Comparison of ENCODE assay signal across 8 cellular contexts in genomic region chr3:4978966-4979400, GRCh38. TPM values are rescaled to one million over a fixed set of nuclear protein-coding genes. Genes with fewer than 3 reads are reported as not detected.
A peak's percentile ranks its signal among the peaks of the same experiment; 100 is the strongest.
DNase-seq lines count a peak whose midpoint lies in the region; ATAC-seq and TF ChIP-seq lines count a peak whose summit lies in the region.

No MANE protein-coding gene starts in this region.

- H2BK12ac ChIP-seq in mesenchymal stem cell (ENCODE audit: low read length in 2 of 2), result no peak overlapping the region

- H3K36me3 Mint-ChIP-seq in activated CD8-positive, alpha-beta T cell treated with anti-CD3 and anti-CD28 coated beads for 36 hours (ENCODE audit: low read depth), result peaks cover 47% of the 10 kb centered on the region

- no peaks in the 10 kb centered on the region for H3K9me3 ChIP-seq in mesenchymal stem cell (ENCODE audit: control insufficient read depth, low read length)

- WGBS in mesenchymal stem cell, result 0% methylated on average over 12 of the region's 27 CpGs

- peak overlapping the region; percentile 82 for H3K4me2 ChIP-seq in mesenchymal stem cell (ENCODE audit: low read length, poor library complexity, severe bottlenecking)

- no peaks in the 10 kb centered on the region for H3K27me3 ChIP-seq in mesenchymal stem cell (ENCODE audit: control insufficient read depth in 1 of 2, insufficient read depth in 1 of 2, low read length in 2 of 2)

- no peak overlapping the region for H3K14ac ChIP-seq in mesenchymal stem cell (ENCODE audit: low read length in 2 of 2)

- H3K4me3 Mint-ChIP-seq in activated CD8-positive, alpha-beta T cell treated with anti-CD3 and anti-CD28 coated beads for 36 hours, result peak overlapping the region; percentile 92

- no peak overlapping the region for H3K4ac ChIP-seq in mesenchymal stem cell (ENCODE audit: low read depth in 1 of 2, low read length in 2 of 2)

- peak overlapping the region; percentile 41 to 79 for H3K4me3 ChIP-seq in mesenchymal stem cell (ENCODE audit: insufficient read depth in 1 of 2, low read depth in 1 of 2, low read length in 2 of 2)

- no peak for TF ChIP-seq CTCF in activated CD8-positive, alpha-beta T cell treated with anti-CD3 and anti-CD28 coated beads for 36 hours (IDR thresholded peaks at IDR 0.05)

- peak overlapping the region; percentile 96 for H3K27ac Mint-ChIP-seq in activated CD8-positive, alpha-beta T cell treated with anti-CD3 and anti-CD28 coated beads for 36 hours

- no peak overlapping the region for H2BK15ac ChIP-seq in mesenchymal stem cell (ENCODE audit: low read depth, poor library complexity, severe bottlenecking)

- H4K8ac ChIP-seq in mesenchymal stem cell (ENCODE audit: low read length), result peak overlapping the region; percentile 48

- CTCF ChIA-PET in activated CD8-positive, alpha-beta T cell treated with anti-CD3 and anti-CD28 coated beads for 36 hours (lab: Charles Lee), result interaction anchor here (0.9 to 12.3 kb wide), 19 partner anchors 8 to 268 kb away, joined by 3 to 148 read pairs (median 7); no protein-coding TSS in a partner anchor

- H2AFZ ChIP-seq in mesenchymal stem cell (ENCODE audit: low read depth, low read length), result no peak overlapping the region

- H3K27me3 Mint-ChIP-seq in activated CD8-positive, alpha-beta T cell treated with anti-CD3 and anti-CD28 coated beads for 36 hours, result no peaks in the 10 kb centered on the region

- peaks cover 38% of the 10 kb centered on the region for H3K4me1 Mint-ChIP-seq in activated CD8-positive, alpha-beta T cell treated with anti-CD3 and anti-CD28 coated beads for 36 hours (ENCODE audit: low read depth)

- peak overlapping the region; percentile 88 for H3K27ac ChIP-seq in mesenchymal stem cell (ENCODE audit: low read length, poor library complexity, severe bottlenecking)

- no peak overlapping the region for H2AK5ac ChIP-seq in mesenchymal stem cell (ENCODE audit: low read length, severe bottlenecking)

- H3K79me1 ChIP-seq in mesenchymal stem cell (replicated peaks; ENCODE audit: low read length, poor library complexity, severe bottlenecking), result peaks cover 4% of the 10 kb centered on the region

- peak overlapping the region; percentile 97 for H2BK5ac ChIP-seq in mesenchymal stem cell (ENCODE audit: low read depth, low read length, poor library complexity, severe bottlenecking)

- H2BK120ac ChIP-seq in mesenchymal stem cell (ENCODE audit: low read depth, low read length), result peak overlapping the region; percentile 99

- intact Hi-C loops in activated CD8-positive, alpha-beta T cell treated with anti-CD3 and anti-CD28 coated beads for 36 hours (cut with micrococcal nuclease), result loop anchor here (5.0 kb wide), 3 partner anchors 52 to 242 kb away; no protein-coding TSS in a partner anchor

- peaks cover 22% of the 10 kb centered on the region for H3K4me1 ChIP-seq in mesenchymal stem cell (ENCODE audit: control insufficient read depth, insufficient read depth, low read depth, low read length)

- H3K36me3 ChIP-seq in mesenchymal stem cell (ENCODE audit: control insufficient read depth in 1 of 2, insufficient read depth in 2 of 2, low read depth in 1 of 2, low read length in 2 of 2), result peaks cover 17 to 25% of the 10 kb centered on the region in 2 experiments

- peak; percentile 89 for DNase-seq in Ammon's horn (ENCODE audit: low spot score)
- peak; percentile 88 for DNase-seq in NCI-H82 (lab: John Stamatoyannopoulos, UW)
- DNase-seq in activated CD8-positive, alpha-beta T cell treated with anti-CD3 and anti-CD28 coated beads for 36 hours, result peak; percentile 99
- DNase-seq in effector CD8-positive, alpha-beta T cell (lab: John Stamatoyannopoulos, UW), result peak; percentile 34
- DNase-seq in mesenchymal stem cell, result peak; percentile 99
- peak; percentile 69 for DNase-seq in stimulated activated CD8-positive, alpha-beta memory T cell treated with anti-CD3 and anti-CD28 coated beads, Interleukin-15, amount 100 ng/mL, for 24 hours (ENCODE audit: low read depth)

- H3K18ac ChIP-seq in mesenchymal stem cell (ENCODE audit: low read depth in 1 of 2, low read length in 2 of 2), result peak overlapping the region in 1 of 2 experiments; percentile 57

- H4K91ac ChIP-seq in mesenchymal stem cell (ENCODE audit: low read length), result no peak overlapping the region

- H3K9me3 Mint-ChIP-seq in activated CD8-positive, alpha-beta T cell treated with anti-CD3 and anti-CD28 coated beads for 36 hours, result no peaks in the 10 kb centered on the region

- H3K9ac ChIP-seq in mesenchymal stem cell (ENCODE audit: low read length), result peak overlapping the region; percentile 96

- ATAC-seq in GM19025 (IDR thresholded peaks at IDR 0.05; ENCODE audit: low read depth, unreplicated experiment) (peak; percentile 28), HG03280 (IDR thresholded peaks at IDR 0.05; ENCODE audit: unreplicated experiment) (peak; percentile 44)
- ATAC-seq in activated CD8-positive, alpha-beta T cell treated with anti-CD3 and anti-CD28 coated beads for 36 hours, result peak; percentile 53

- POLR2A ChIA-PET in activated CD8-positive, alpha-beta T cell treated with anti-CD3 and anti-CD28 coated beads for 36 hours (lab: Charles Lee), result interaction anchor here (0.8 to 13.9 kb wide), 30 partner anchors 14 to 258 kb away, joined by 3 to 434 read pairs (median 6); no protein-coding TSS in a partner anchor

- no peak overlapping the region for H3K23ac ChIP-seq in mesenchymal stem cell (ENCODE audit: low read length in 2 of 2)

RNA-seq across cellular contexts. Expression of gene BHLHE40, which starts 0.3 kb away (rescaled TPM):
- 100 to 1,000 TPM; 456 to 470 TPM for total RNA-seq in activated CD8-positive, alpha-beta T cell treated with anti-CD3 and anti-CD28 coated beads for 36 hours
- 88.3 TPM for polyA plus RNA-seq in mesenchymal stem cell (2013, experiment 1 of 2)
- 79.7 TPM for polyA plus RNA-seq in mesenchymal stem cell (2013, experiment 2 of 2)

Comparison
In these comparisons a context has a peak if more than half of its experiments do, and no peak if none do; other contexts are left out.
1. Peak in every context shown above with its lines: DNase-seq, ATAC-seq, H3K4me3 ChIP-seq and H3K27ac ChIP-seq.
2. DNase-seq: peak in every context shown above with its lines; median percentile 99 in activated CD8-positive, alpha-beta T cell treated with anti-CD3 and anti-CD28 coated beads for 36 hours; 99 in mesenchymal stem cell; 89 in Ammon's horn; 88 in NCI-H82; 69 in stimulated activated CD8-positive, alpha-beta memory T cell treated with anti-CD3 and anti-CD28 coated beads, Interleukin-15, amount 100 ng/mL, for 24 hours; 34 in effector CD8-positive, alpha-beta T cell.